1 cellular context compared by ENCODE assay signal in genomic region chr20:43590392-43591303, GRCh38.
TF ChIP-seq lines count a peak whose summit lies in the region.

IFT52 (plus strand) TSS chr20:43590937; CDS start chr20:43594699, 3,762 bp downstream.

TF ChIP-seq in HEK293, 187 proteins besides CTCF, POLR2A, EP300 and RAD21 (continued from another document and continues in another):
- TF ChIP-seq ZNF518A (tag by site-specific recombination; conservative IDR thresholded peaks at IDR 0.05; ENCODE audit: low read depth) (0 out of 2 replicates have a peak, but pooled peaks have one; percentile 28), GLIS1 (tag by site-specific recombination; IDR thresholded peaks at IDR 0.05) (peak; percentile 31; the same call in 1 of the 2 replicates), ZNF391 (tag by site-specific recombination; IDR thresholded peaks at IDR 0.05; ENCODE audit: borderline replicate concordance, low read depth) (peak; percentile 59; the same call in 1 of the 2 replicates), ZNF629 (tag by site-specific recombination; IDR thresholded peaks at IDR 0.05) (peak; percentile 80), ZNF610 (tag by site-specific recombination; IDR thresholded peaks at IDR 0.05; ENCODE audit: borderline replicate concordance) (no peak), ZNF433 (tag by site-specific recombination; IDR thresholded peaks at IDR 0.05; ENCODE audit: low read depth) (no peak), ZNF580 (tag by site-specific recombination; IDR thresholded peaks at IDR 0.05) (peak; percentile 76; the same call in 1 of the 2 replicates), ZNF341 (tag by site-specific recombination; IDR thresholded peaks at IDR 0.05; ENCODE audit: low read depth) (0 out of 2 replicates have a peak, but pooled peaks have one; percentile 40), KLF7 (tag by site-specific recombination; IDR thresholded peaks at IDR 0.05; ENCODE audit: borderline replicate concordance) (peak; percentile 59; the same call in 1 of the 2 replicates), ZBTB8A (tag by site-specific recombination; IDR thresholded peaks at IDR 0.05) (peak; percentile 67), ZNF600 (tag by site-specific recombination; IDR thresholded peaks at IDR 0.05) (peak; percentile 81), KLF1 (tag by site-specific recombination; IDR thresholded peaks at IDR 0.05) (peak; percentile 73), ZBTB11 (tag by site-specific recombination; conservative IDR thresholded peaks at IDR 0.05; ENCODE audit: low read depth) (peak; percentile 50; the same call in 1 of the 2 replicates), ZFP69B (tag by site-specific recombination; IDR thresholded peaks at IDR 0.05) (no peak; the same call in 1 of the 2 replicates), ZNF639 (tag by site-specific recombination; IDR thresholded peaks at IDR 0.05) (peak; percentile 73; the same call in 1 of the 2 replicates), ZNF19 (tag by site-specific recombination; IDR thresholded peaks at IDR 0.05; ENCODE audit: low read depth) (no peak), WT1 (tag by site-specific recombination; IDR thresholded peaks at IDR 0.05) (no peak), ZNF664 (tag by site-specific recombination; IDR thresholded peaks at IDR 0.05) (no peak), ZSCAN30 (tag by site-specific recombination; IDR thresholded peaks at IDR 0.05) (peak; percentile 12), PATZ1 (tag by site-specific recombination; IDR thresholded peaks at IDR 0.05) (peak; percentile 97), ZNF692 (tag by site-specific recombination; IDR thresholded peaks at IDR 0.05) (peak; percentile 40), ZXDB (tag by site-specific recombination; IDR thresholded peaks at IDR 0.05) (peak; percentile 85), ZNF280D (tag by site-specific recombination; IDR thresholded peaks at IDR 0.05) (no peak), ZBTB17 (tag by site-specific recombination; IDR thresholded peaks at IDR 0.05) (peak; percentile 44; the same call in 1 of the 2 replicates), ZNF501 (tag by site-specific recombination; IDR thresholded peaks at IDR 0.05) (peak; percentile 71; the same call in 1 of the 2 replicates), ZNF280C (tag by site-specific recombination; IDR thresholded peaks at IDR 0.05) (no peak), PRDM10 (tag by site-specific recombination; IDR thresholded peaks at IDR 0.05) (peak; percentile 100), ZNF324 (tag by site-specific recombination; IDR thresholded peaks at IDR 0.05) (peak; percentile 87), KLF9 (tag by site-specific recombination; IDR thresholded peaks at IDR 0.05; ENCODE audit: low read depth) (peak; percentile 94), KLF8 (tag by site-specific recombination; IDR thresholded peaks at IDR 0.05) (peak; percentile 89), ZIC2 (tag by site-specific recombination; IDR thresholded peaks at IDR 0.05) (peak; percentile 35)
